ENCODE assay signal across 8 cellular contexts in the genomic region with DNA sequence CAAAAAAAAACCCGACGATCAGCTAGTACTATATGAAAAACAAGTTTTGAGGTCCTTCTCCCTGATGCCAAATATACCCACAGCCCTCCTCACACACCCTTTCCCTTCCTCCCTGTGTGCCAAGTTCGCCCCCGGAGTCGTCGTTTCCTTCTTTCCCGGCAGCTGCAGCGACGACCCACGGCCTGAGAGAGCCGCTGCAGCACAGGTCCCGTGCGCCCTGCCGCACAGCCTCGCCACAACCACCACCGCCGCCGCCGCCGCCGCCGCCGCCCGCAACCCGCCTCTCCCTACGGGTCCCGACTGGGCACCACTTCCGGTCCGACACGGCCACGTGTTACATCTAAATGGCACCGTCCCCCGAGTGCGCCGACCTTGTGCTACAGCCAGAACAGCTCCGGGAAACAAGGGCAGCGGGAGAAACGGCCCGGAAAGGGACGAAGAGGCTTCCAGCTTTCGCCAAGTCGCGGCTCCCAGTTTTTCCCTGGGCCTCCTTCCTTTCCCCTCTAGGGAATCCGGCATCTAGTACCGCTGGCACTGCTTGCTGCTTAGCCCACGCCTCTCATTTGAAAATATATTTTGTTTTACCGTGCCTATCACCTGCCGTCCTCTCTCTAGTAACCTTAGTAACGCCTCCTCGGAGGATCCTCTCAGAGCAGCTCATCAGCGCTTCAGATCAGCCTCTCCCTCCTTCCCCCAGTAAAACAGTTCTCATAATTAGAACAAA. TPM values are rescaled to one million over a fixed set of nuclear protein-coding genes. Genes with fewer than 3 reads are reported as not detected.
DNase-seq lines count a peak whose midpoint lies in the region; ATAC-seq and TF ChIP-seq lines count a peak whose summit lies in the region.

FRA10AC1 (minus strand) TSS at position 315 of the 724 bp plus-strand sequence. CDS start 2,486 bp downstream, outside the sequence.

- H3K27ac Mint-ChIP-seq in CD14-positive monocyte = no peak within 1 kb of the TSS

- H3K27me3 Mint-ChIP-seq in CD14-positive monocyte (ENCODE audit: low read depth in 3 of 3) = peaks cover 5 to 10% (median 5%) of the 10 kb centered on the region in 3 donors

- DNase-seq in CD14-positive monocyte (ENCODE audit: low spot score) = peak; percentile 96
- peak; percentile 71 for DNase-seq in NCI-H526 treated with DMSO at 0.1 percent for 48 hours (lab: John Stamatoyannopoulos, UW)
- DNase-seq in activated CD4-positive, alpha-beta T cell treated with anti-CD3 and anti-CD28 coated beads, Interleukin-2, amount 50 U/mL, for 24 hours (ENCODE audit: low read depth in 1 of 2, low spot score in 1 of 2) = peak; percentile 91 to 92
- DNase-seq in dorsolateral prefrontal cortex = peak; percentile 83 to 93 (median 90)
- DNase-seq in right lobe of liver = peak; percentile 85 to 94 (median 91)
- DNase-seq in stimulated activated CD4-positive, alpha-beta T cell treated with anti-CD3 and anti-CD28 coated beads, Interleukin-4, amount 100 ng/mL, for 24 hours = peak; percentile 91

- peaks cover 4% of the 10 kb centered on the region for H3K4me1 Mint-ChIP-seq in CD14-positive monocyte

- H3K27me3 ChIP-seq in dorsolateral prefrontal cortex (no peaks in the 10 kb centered on the region), right lobe of liver (no peaks in the 10 kb centered on the region)

- no peaks in the 10 kb centered on the region for H3K9me3 Mint-ChIP-seq in CD14-positive monocyte

- peaks cover 0 to 23% (median 9%) of the 10 kb centered on the region in 4 donors for H3K36me3 ChIP-seq in right lobe of liver

- peak; percentile 81 for ATAC-seq in GM19328 (IDR thresholded peaks at IDR 0.05; ENCODE audit: unreplicated experiment)
- peak; percentile 35 for ATAC-seq in HG03469 (IDR thresholded peaks at IDR 0.05; ENCODE audit: unreplicated experiment)
- peak; percentile 96 to 99 (median 97) for ATAC-seq in right lobe of liver

- H3K4me1 ChIP-seq in right lobe of liver = peaks cover 0 to 8% (median 0%) of the 10 kb centered on the region in 4 donors

- H3K4me3 ChIP-seq in dorsolateral prefrontal cortex (peak within 1 kb of the TSS; percentile 50 to 92 (median 75)), right lobe of liver (peak within 1 kb of the TSS; percentile 69 to 74 (median 73))

- peak; percentile 52 for TF ChIP-seq POLR2A in right lobe of liver (IDR thresholded peaks at IDR 0.05)

- peak; percentile 68 for TF ChIP-seq CTCF in CD14-positive monocyte (IDR thresholded peaks at IDR 0.05)
- TF ChIP-seq CTCF in dorsolateral prefrontal cortex (IDR thresholded peaks at IDR 0.05 in 54 of 56, conservative IDR thresholded peaks at IDR 0.05 in 2 of 56; ENCODE audit: low read depth in 1 of 56, partially characterized antibody in 56 of 56) = peak in 54 of 56 donors; percentile 28 to 77 (median 60)
- TF ChIP-seq CTCF in right lobe of liver (IDR thresholded peaks at IDR 0.05) = peak; percentile 26 to 57 (median 46)

- H3K4me3 Mint-ChIP-seq in CD14-positive monocyte = no peak within 1 kb of the TSS

- intact Hi-C loops in CD14-positive monocyte (cut with micrococcal nuclease) (loop anchor here (5.0 kb wide), 5 partner anchors 40 to 620 kb away; no protein-coding TSS in a partner anchor), dorsolateral prefrontal cortex (cut with DNase I) (loop anchor here (2.0 kb wide), 3 partner anchors 56 to 114 kb away; no protein-coding TSS in a partner anchor), right lobe of liver (cut with DNase I) (no loop called here)

- no peaks in the 10 kb centered on the region for H3K9me3 ChIP-seq in right lobe of liver

- H3K27ac ChIP-seq in dorsolateral prefrontal cortex (peak within 1 kb of the TSS; percentile 63 to 99 (median 94)), right lobe of liver (peak within 1 kb of the TSS; percentile 66 to 74 (median 74))

- WGBS in right lobe of liver (ENCODE audit: insufficient coverage, low coverage, low lambda C conversion rate, missing lambda C conversion rate) = under 1% methylated on average over 23 of the region's 51 CpGs

- peaks cover 14 to 20% of the 10 kb centered on the region in 2 donors for H3K36me3 Mint-ChIP-seq in CD14-positive monocyte

RNA-seq across cellular contexts. Expression of gene FRA10AC1, which starts in this region (rescaled TPM):
- 1 to 10 TPM in 1 of 2 donors, under 1 TPM in 1; 0.95 to 2.0 TPM for polyA plus RNA-seq in CD14-positive monocyte
- 10 to 100 TPM; 12.5 to 64.1 (median 31.2) TPM for total RNA-seq in dorsolateral prefrontal cortex
- 1 to 10 TPM; 4.2 to 9.4 (median 6.6) TPM for total RNA-seq in right lobe of liver

Comparison
In these comparisons a context has a peak if more than half of its experiments do, and no peak if none do; other contexts are left out.
1. Peak in every context shown above with its lines: DNase-seq, ATAC-seq, H3K4me3 ChIP-seq and H3K27ac ChIP-seq.
2. ATAC-seq: peak in every context shown above with its lines; median percentile 97 in right lobe of liver; 81 in GM19328; 35 in HG03469.
3. intact Hi-C loops: an anchor here in CD14-positive monocyte (5.0 kb wide) and dorsolateral prefrontal cortex (2.0 kb wide); none called in right lobe of liver.